9 cellular contexts compared by ENCODE assay signal in genomic region chr2:97712693-97713295, GRCh38. TPM values are rescaled to one million over a fixed set of nuclear protein-coding genes. Genes with fewer than 3 reads are reported as not detected.
DNase-seq lines count a peak whose midpoint lies in the region; ATAC-seq and TF ChIP-seq lines count a peak whose summit lies in the region.
"Had no signal": no experiment of that assay in that cellular context is flagged by ENCODE, and none has a peak within 500 bp of the region (broad histone marks: within the 10 kb centered on the region; RNA-seq: fewer than 3 reads in every experiment).

No MANE protein-coding gene starts in this region.

- no peak for ATAC-seq in GM18520 (IDR thresholded peaks at IDR 0.05; ENCODE audit: unreplicated experiment)
- ATAC-seq in HG02588 (IDR thresholded peaks at IDR 0.05; ENCODE audit: unreplicated experiment) = no peak
- ATAC-seq in GM18511 (IDR thresholded peaks at IDR 0.05; ENCODE audit: unreplicated experiment) = no peak

- H3K9me3 ChIP-seq in trophoblast cell (ENCODE audit: insufficient read depth, low read depth, low read length) (peaks cover 2% of the 10 kb centered on the region), thyroid gland (no peaks in the 10 kb centered on the region)

- H3K79me2 ChIP-seq in trophoblast cell (ENCODE audit: control insufficient read depth, insufficient read depth, low read length, poor library complexity) = no peaks in the 10 kb centered on the region

- peaks cover 38 to 55% of the 10 kb centered on the region in 2 experiments for H3K4me1 ChIP-seq in trophoblast cell (ENCODE audit: control insufficient read depth in 1 of 2, insufficient read depth in 2 of 2, low read length in 2 of 2)
- H3K4me1 ChIP-seq in thyroid gland = no peaks in the 10 kb centered on the region

- H3K27me3 Mint-ChIP-seq in activated naive CD8-positive, alpha-beta T cell treated with anti-CD3 and anti-CD28 coated beads for 36 hours = no peaks in the 10 kb centered on the region

- H3K9me3 Mint-ChIP-seq in activated naive CD8-positive, alpha-beta T cell treated with anti-CD3 and anti-CD28 coated beads for 36 hours = no peaks in the 10 kb centered on the region

- peaks cover 48% of the 10 kb centered on the region for H3K36me3 Mint-ChIP-seq in activated naive CD8-positive, alpha-beta T cell treated with anti-CD3 and anti-CD28 coated beads for 36 hours

- peak overlapping the region; percentile 52 for H3K18ac ChIP-seq in trophoblast cell (ENCODE audit: low read length)

- H2BK5ac ChIP-seq in trophoblast cell (ENCODE audit: low read depth, low read length, poor library complexity) = peak overlapping the region; percentile 81

- H3K23ac ChIP-seq in trophoblast cell (ENCODE audit: low read length) = no peak overlapping the region

- H3K4me3 ChIP-seq in trophoblast cell (ENCODE audit: low read depth, low read length) (no peak overlapping the region), thyroid gland (replicated peaks in 1 of 3) (no peak overlapping the region)

- no peak overlapping the region for H3K9ac ChIP-seq in trophoblast cell (ENCODE audit: low read length)

- H4K8ac ChIP-seq in trophoblast cell (ENCODE audit: low read depth, low read length) = peak overlapping the region; percentile 11

- DNase-seq in stimulated activated CD4-positive, alpha-beta T cell treated with anti-CD3 and anti-CD28 coated beads, Interleukin-12 subunit alpha, Interleukin-12 subunit beta, amount 100 ng/mL, for 4 hours = peak; percentile 32
- no peak for DNase-seq in stimulated activated CD4-positive, alpha-beta T cell treated with anti-CD3 and anti-CD28 coated beads, Interleukin-2, amount 100 ng/mL, for 48 hours
- DNase-seq in activated naive CD8-positive, alpha-beta T cell treated with anti-CD3 and anti-CD28 coated beads for 36 hours = peak; percentile 75
- DNase-seq in trophoblast cell = no peak
- no peak for DNase-seq in thyroid gland
- DNase-seq: nucleus accumbens had no signal

- H3K27ac ChIP-seq in trophoblast cell (ENCODE audit: low read depth, low read length) (peak overlapping the region; percentile 70), thyroid gland (no peak overlapping the region)

- H2BK120ac ChIP-seq in trophoblast cell (ENCODE audit: insufficient read depth, low read length, poor library complexity) = peak overlapping the region; percentile 81

- H4K91ac ChIP-seq in trophoblast cell (ENCODE audit: low read depth, low read length) = peak overlapping the region; percentile 86

- intact Hi-C loops in thyroid gland (cut with DNase I) = no loop called here

- peak overlapping the region; percentile 99 for H3K27ac Mint-ChIP-seq in activated naive CD8-positive, alpha-beta T cell treated with anti-CD3 and anti-CD28 coated beads for 36 hours

- no peak for TF ChIP-seq POLR2A in thyroid gland (IDR thresholded peaks at IDR 0.05)

- H3K4ac ChIP-seq in trophoblast cell (ENCODE audit: low read depth, low read length) = peak overlapping the region; percentile 66

- no peak overlapping the region for H3K4me2 ChIP-seq in trophoblast cell (ENCODE audit: low read length)

- no CpG with 5 or more reads among the region's 11 CpGs for WGBS in trophoblast cell (ENCODE audit: extremely low coverage, insufficient coverage, insufficient read length)
- WGBS in thyroid gland, 2 donors = 64 to 79% methylated on average over 7 to 11 of the region's 11 CpGs

- peak overlapping the region; percentile 88 for H3K14ac ChIP-seq in trophoblast cell (ENCODE audit: low read length)

- H2AK5ac ChIP-seq in trophoblast cell (ENCODE audit: low read length) = peak overlapping the region; percentile 16

- TF ChIP-seq CTCF in thyroid gland (IDR thresholded peaks at IDR 0.05) = no peak

- H2BK12ac ChIP-seq in trophoblast cell (ENCODE audit: low read length) = peak overlapping the region; percentile 78

- H3K36me3 ChIP-seq in trophoblast cell (ENCODE audit: control insufficient read depth in 1 of 2, insufficient read depth in 2 of 2, low read length in 2 of 2) (no peaks in the 10 kb centered on the region), thyroid gland (no peaks in the 10 kb centered on the region)

- H4K12ac ChIP-seq in trophoblast cell (ENCODE audit: low read depth, low read length) = no peak overlapping the region

- peaks cover 66% of the 10 kb centered on the region for H3K4me1 Mint-ChIP-seq in activated naive CD8-positive, alpha-beta T cell treated with anti-CD3 and anti-CD28 coated beads for 36 hours

- no peaks in the 10 kb centered on the region for H3K27me3 ChIP-seq in trophoblast cell (ENCODE audit: insufficient read depth, low read length)
- H3K27me3 ChIP-seq in thyroid gland = no peaks in the 10 kb centered on the region

- peaks cover 34% of the 10 kb centered on the region for H3K79me1 ChIP-seq in trophoblast cell (ENCODE audit: low read length)

- H2AFZ ChIP-seq in trophoblast cell (ENCODE audit: insufficient read depth, low read length, poor library complexity) = peak overlapping the region; percentile 21

- peak overlapping the region; percentile 89 for H3K4me3 Mint-ChIP-seq in activated naive CD8-positive, alpha-beta T cell treated with anti-CD3 and anti-CD28 coated beads for 36 hours

RNA-seq across cellular contexts. Expression of gene ZAP70, which starts 0.6 kb away (rescaled TPM):
- total RNA-seq in activated naive CD8-positive, alpha-beta T cell treated with anti-CD3 and anti-CD28 coated beads for 36 hours = 100 to 1,000 TPM; 198 to 204 TPM
- polyA plus RNA-seq in trophoblast cell (2013) = 3.2 and 3.3 TPM in 2 replicates
- 1 to 10 TPM; 4.0 to 7.6 (median 4.4) TPM for total RNA-seq in thyroid gland

RNA-seq across cellular contexts. Expression of gene C2orf92, which starts 43.3 kb away (rescaled TPM):
- 1 to 10 TPM; 6.1 to 7.3 TPM for total RNA-seq in activated naive CD8-positive, alpha-beta T cell treated with anti-CD3 and anti-CD28 coated beads for 36 hours
- polyA plus RNA-seq in trophoblast cell (2013) = 4.4 TPM in 2 replicates
- 10 to 100 TPM in 3 of 4 donors, 1 to 10 TPM in 1; 9.8 to 36.5 (median 30.7) TPM for total RNA-seq in thyroid gland

RNA-seq across cellular contexts. Expression of gene ACTR1B, which starts 49.0 kb away (rescaled TPM):
- total RNA-seq in activated naive CD8-positive, alpha-beta T cell treated with anti-CD3 and anti-CD28 coated beads for 36 hours = 10 to 100 TPM; 85.4 to 89.6 TPM
- 40.9 and 41.1 TPM in 2 replicates for polyA plus RNA-seq in trophoblast cell (2013)
- 100 to 1,000 TPM in 1 of 4 donors, 10 to 100 TPM in 3; 64.9 to 106 (median 76.3) TPM for total RNA-seq in thyroid gland

Comparison
In these comparisons a context has a peak if more than half of its experiments do, and no peak if none do; other contexts are left out.
1. DNase-seq: peak in stimulated activated CD4-positive, alpha-beta T cell treated with anti-CD3 and anti-CD28 coated beads, Interleukin-12 subunit alpha, Interleukin-12 subunit beta, amount 100 ng/mL, for 4 hours (single experiment) and activated naive CD8-positive, alpha-beta T cell treated with anti-CD3 and anti-CD28 coated beads for 36 hours (single experiment); none in stimulated activated CD4-positive, alpha-beta T cell treated with anti-CD3 and anti-CD28 coated beads, Interleukin-2, amount 100 ng/mL, for 48 hours (0 of 2), trophoblast cell (0 of 2) and thyroid gland (0 of 2).
2. RNA of gene ZAP70, which starts 0.6 kb away (total RNA-seq): 198 to 204 TPM in activated naive CD8-positive, alpha-beta T cell treated with anti-CD3 and anti-CD28 coated beads for 36 hours; 4.0 to 7.6 TPM in thyroid gland; every median in the first group is over 10 times any median in the second.